8 cellular contexts compared by ENCODE assay signal in the genomic region with DNA sequence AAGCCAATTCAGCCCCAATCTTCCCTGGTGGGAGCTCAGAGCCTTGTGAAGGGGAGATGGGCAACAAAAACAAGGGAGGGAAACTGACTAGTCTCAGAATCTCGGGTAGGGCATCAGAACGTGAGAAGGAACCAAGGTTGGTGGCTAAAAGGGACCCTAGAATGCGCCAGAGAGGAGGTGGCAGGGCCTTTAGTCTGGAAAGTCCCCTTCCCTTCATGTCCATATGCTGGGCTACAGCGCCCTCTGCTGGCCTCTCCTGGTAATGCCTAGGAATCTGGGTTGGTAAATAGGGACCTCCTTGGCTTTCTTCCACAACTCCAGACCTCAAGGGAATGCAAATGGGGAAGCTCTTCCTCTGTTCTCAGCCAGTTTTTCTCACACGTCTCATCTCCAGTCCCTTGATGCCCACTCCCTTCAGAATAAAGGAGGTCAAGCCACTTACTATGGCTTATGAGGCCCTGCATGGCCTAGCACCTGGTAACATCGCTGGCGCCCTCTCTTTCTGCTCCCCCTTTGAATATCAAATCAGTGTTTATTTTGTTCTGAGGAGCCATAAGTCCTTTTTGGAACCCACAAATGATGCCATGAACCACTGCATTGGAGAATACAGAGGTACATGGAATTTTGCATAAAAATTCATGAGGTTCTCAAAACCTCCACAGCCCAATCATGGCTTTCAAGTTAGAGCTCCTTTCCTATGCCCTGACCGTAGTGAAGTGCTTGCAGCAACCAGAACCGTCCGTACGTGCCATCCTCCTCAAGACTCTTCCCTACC.
A peak's percentile ranks its signal among the peaks of the same experiment; 100 is the strongest.
DNase-seq lines count a peak whose midpoint lies in the region; ATAC-seq and TF ChIP-seq lines count a peak whose summit lies in the region.

No MANE protein-coding gene starts in this region.

- peak; percentile 99 for TF ChIP-seq CTCF in HFF-Myc (IDR thresholded peaks at IDR 0.05; ENCODE audit: low read depth, low read length, missing control alignments)

- DNase-seq in COR-L47 (lab: John Stamatoyannopoulos, UW) = peak; percentile 67
- DNase-seq in HFF-Myc (ENCODE audit: extremely low read depth, low read depth) = peak; percentile 85
- DNase-seq in NCI-H226 = peak; percentile 74
- DNase-seq in activated CD4-positive, CD25-positive, alpha-beta regulatory T cell (lab: John Stamatoyannopoulos, UW) = peak; percentile 69 to 98 (median 84)
- DNase-seq in central memory CD8-positive, alpha-beta T cell (ENCODE audit: low spot score in 2 of 2) = peak; percentile 92 to 99
- peak; percentile 82 for DNase-seq in kidney glomerular epithelial cell (lab: John Stamatoyannopoulos, UW)
- peak; percentile 80 to 88 for DNase-seq in stimulated activated CD4-positive, alpha-beta T cell treated with anti-CD3 and anti-CD28 coated beads, Interleukin-15, amount 100 ng/mL, for 48 hours (ENCODE audit: low read depth in 2 of 2)

- peaks cover 82% of the 10 kb centered on the region for H3K36me3 Mint-ChIP-seq in central memory CD8-positive, alpha-beta T cell (ENCODE audit: insufficient read depth)

- H3K4me1 Mint-ChIP-seq in central memory CD8-positive, alpha-beta T cell = peaks cover 87% of the 10 kb centered on the region

- H3K4me3 Mint-ChIP-seq in central memory CD8-positive, alpha-beta T cell = peak overlapping the region; percentile 94

- H3K27ac Mint-ChIP-seq in central memory CD8-positive, alpha-beta T cell (ENCODE audit: low read depth) = peak overlapping the region; percentile 98

- ATAC-seq in central memory CD8-positive, alpha-beta T cell (replicated peaks; ENCODE audit: extremely low read depth, poor library complexity, severe bottlenecking) = peak; percentile 65
- no peak for ATAC-seq in GM21381 (IDR thresholded peaks at IDR 0.05; ENCODE audit: unreplicated experiment)

- H3K9me3 Mint-ChIP-seq in central memory CD8-positive, alpha-beta T cell = no peaks in the 10 kb centered on the region

- H3K4me3 ChIP-seq in HFF-Myc (replicated peaks; ENCODE audit: low read depth, low read length) = peak overlapping the region; percentile 64

- H3K27me3 Mint-ChIP-seq in central memory CD8-positive, alpha-beta T cell = no peaks in the 10 kb centered on the region
